Comparison of ENCODE assay signal across 17 cellular contexts in genomic region chr10:64096941-64097340, GRCh38.
DNase-seq lines count a peak whose midpoint lies in the region; ATAC-seq, FAIRE-seq and TF ChIP-seq lines count a peak whose summit lies in the region.
"Had no signal": no experiment of that assay in that cellular context is flagged by ENCODE, and none has a peak within 500 bp of the region (broad histone marks: within the 10 kb centered on the region; RNA-seq: fewer than 3 reads in every experiment).

No MANE protein-coding gene starts in this region.

- no peak overlapping the region for H3K9ac ChIP-seq in astrocyte (ENCODE audit: low read length)

- no peaks in the 10 kb centered on the region for H3K4me1 ChIP-seq in astrocyte (ENCODE audit: insufficient read depth, low read length)

- POLR2A ChIA-PET in activated CD8-positive, alpha-beta T cell treated with anti-CD3 and anti-CD28 coated beads, Interleukin-2, amount 10 ng/mL, durations not matched to agents 7 days and 5 days (lab: Charles Lee) = no interaction called here

- no peak for FAIRE-seq in astrocyte (lab: Jason Lieb, UNC)
- FAIRE-seq in urothelium cell line (lab: Jason Lieb, UNC) = no peak
- FAIRE-seq: G401.6, GM12892 had no signal

- H3K4me1 Mint-ChIP-seq in astrocyte (ENCODE audit: low read depth, unreplicated experiment) = peaks cover 5% of the 10 kb centered on the region
- H3K4me1 Mint-ChIP-seq in activated CD8-positive, alpha-beta T cell treated with anti-CD3 and anti-CD28 coated beads, Interleukin-2, amount 10 ng/mL, durations not matched to agents 7 days and 5 days (ENCODE audit: low read depth) = no peaks in the 10 kb centered on the region
- H3K4me1 Mint-ChIP-seq: CD4-positive, alpha-beta memory T cell had no signal

- DNase-seq in astrocyte (ENCODE audit: low read depth) = peak; percentile 9
- DNase-seq in cerebellar cortex (ENCODE audit: low spot score) = peak; percentile 73
- peak; percentile 74 for DNase-seq in glomerular visceral epithelial cell (ENCODE audit: extremely low spot score)
- DNase-seq in urothelium cell line (ENCODE audit: low spot score) = peak; percentile 33
- DNase-seq in NCI-H1694 treated with DMSO at 0.1 percent for 48 hours (lab: John Stamatoyannopoulos, UW) = no peak
- DNase-seq in activated CD8-positive, alpha-beta T cell treated with anti-CD3 and anti-CD28 coated beads, Interleukin-2, amount 10 ng/mL, durations not matched to agents 7 days and 5 days = no peak
- no peak for DNase-seq in superior temporal gyrus (ENCODE audit: extremely low spot score)
- DNase-seq in Kasumi-1 (lab: John Stamatoyannopoulos, UW) = no peak
- DNase-seq: Calu3; CD4-positive, alpha-beta memory T cell; COR-L47; DMS53; DMS79 treated with DMSO at 0.1 percent for 48 hours; H9 had no signal

- no peaks in the 10 kb centered on the region for H3K79me2 ChIP-seq in astrocyte (ENCODE audit: insufficient read depth, low read length)

- no peaks in the 10 kb centered on the region for H3K27me3 ChIP-seq in astrocyte (ENCODE audit: insufficient read depth, low read length)

- no peak for ATAC-seq in activated CD8-positive, alpha-beta T cell treated with anti-CD3 and anti-CD28 coated beads, Interleukin-2, amount 10 ng/mL, durations not matched to agents 7 days and 5 days
- ATAC-seq: HCT116 had no signal

- no peak overlapping the region for H3K27ac ChIP-seq in astrocyte (ENCODE audit: low read depth, low read length)

- H2AFZ ChIP-seq in astrocyte (ENCODE audit: low read depth, low read length) = no peak overlapping the region

- no peak overlapping the region for H3K4me3 Mint-ChIP-seq in astrocyte (ENCODE audit: unreplicated experiment)
- no peak overlapping the region for H3K4me3 Mint-ChIP-seq in activated CD8-positive, alpha-beta T cell treated with anti-CD3 and anti-CD28 coated beads, Interleukin-2, amount 10 ng/mL, durations not matched to agents 7 days and 5 days
- H3K4me3 Mint-ChIP-seq: CD4-positive, alpha-beta memory T cell; H9 had no signal

- H3K27ac Mint-ChIP-seq in astrocyte (ENCODE audit: unreplicated experiment) = no peak overlapping the region
- no peak overlapping the region for H3K27ac Mint-ChIP-seq in activated CD8-positive, alpha-beta T cell treated with anti-CD3 and anti-CD28 coated beads, Interleukin-2, amount 10 ng/mL, durations not matched to agents 7 days and 5 days
- H3K27ac Mint-ChIP-seq: CD4-positive, alpha-beta memory T cell; H9 had no signal

- CTCF ChIA-PET in activated CD8-positive, alpha-beta T cell treated with anti-CD3 and anti-CD28 coated beads, Interleukin-2, amount 10 ng/mL, durations not matched to agents 7 days and 5 days (lab: Charles Lee) = interaction anchor here (1.1 kb wide), 1 partner anchor 120 kb away, joined by 3 read pairs; no protein-coding TSS in a partner anchor

- TF ChIP-seq CTCF in astrocyte (IDR thresholded peaks at IDR 0.05; ENCODE audit: insufficient read depth, low read depth, low read length) = no peak

- no peaks in the 10 kb centered on the region for H3K9me3 ChIP-seq in astrocyte (ENCODE audit: insufficient read depth, low read depth, low read length)

- no peaks in the 10 kb centered on the region for H3K27me3 Mint-ChIP-seq in astrocyte (ENCODE audit: low read depth, unreplicated experiment)
- H3K27me3 Mint-ChIP-seq in activated CD8-positive, alpha-beta T cell treated with anti-CD3 and anti-CD28 coated beads, Interleukin-2, amount 10 ng/mL, durations not matched to agents 7 days and 5 days (ENCODE audit: low read depth) = no peaks in the 10 kb centered on the region

- no peaks in the 10 kb centered on the region for H3K9me3 Mint-ChIP-seq in astrocyte (ENCODE audit: unreplicated experiment)
- H3K9me3 Mint-ChIP-seq in activated CD8-positive, alpha-beta T cell treated with anti-CD3 and anti-CD28 coated beads, Interleukin-2, amount 10 ng/mL, durations not matched to agents 7 days and 5 days (ENCODE audit: insufficient read depth) = no peaks in the 10 kb centered on the region
- H3K9me3 Mint-ChIP-seq: CD4-positive, alpha-beta memory T cell; H9 had no signal

- H3K4me3 ChIP-seq in astrocyte (ENCODE audit: insufficient read depth, low read depth, low read length) = no peak overlapping the region

- H3K4me2 ChIP-seq in astrocyte (ENCODE audit: low read length) = no peak overlapping the region

- no peaks in the 10 kb centered on the region for H3K36me3 Mint-ChIP-seq in astrocyte (ENCODE audit: low read depth, unreplicated experiment)
- H3K36me3 Mint-ChIP-seq in activated CD8-positive, alpha-beta T cell treated with anti-CD3 and anti-CD28 coated beads, Interleukin-2, amount 10 ng/mL, durations not matched to agents 7 days and 5 days (ENCODE audit: low read depth) = no peaks in the 10 kb centered on the region
- H3K36me3 Mint-ChIP-seq: CD4-positive, alpha-beta memory T cell had no signal

- no peaks in the 10 kb centered on the region for H4K20me1 ChIP-seq in astrocyte (ENCODE audit: insufficient read depth, low read length)

- H3K36me3 ChIP-seq in astrocyte (ENCODE audit: insufficient read depth, low read length) = no peaks in the 10 kb centered on the region

Comparison
In these comparisons a context has a peak if more than half of its experiments do, and no peak if none do; other contexts are left out.
1. DNase-seq: peak in astrocyte (single experiment), cerebellar cortex (single experiment), glomerular visceral epithelial cell (single experiment) and urothelium cell line (single experiment); none in NCI-H1694 treated with DMSO at 0.1 percent for 48 hours (single experiment), activated CD8-positive, alpha-beta T cell treated with anti-CD3 and anti-CD28 coated beads, Interleukin-2, amount 10 ng/mL, durations not matched to agents 7 days and 5 days (single experiment), superior temporal gyrus (single experiment) and Kasumi-1 (0 of 2).